Comparison of ENCODE assay signal across 1 cellular context in the genomic region with DNA sequence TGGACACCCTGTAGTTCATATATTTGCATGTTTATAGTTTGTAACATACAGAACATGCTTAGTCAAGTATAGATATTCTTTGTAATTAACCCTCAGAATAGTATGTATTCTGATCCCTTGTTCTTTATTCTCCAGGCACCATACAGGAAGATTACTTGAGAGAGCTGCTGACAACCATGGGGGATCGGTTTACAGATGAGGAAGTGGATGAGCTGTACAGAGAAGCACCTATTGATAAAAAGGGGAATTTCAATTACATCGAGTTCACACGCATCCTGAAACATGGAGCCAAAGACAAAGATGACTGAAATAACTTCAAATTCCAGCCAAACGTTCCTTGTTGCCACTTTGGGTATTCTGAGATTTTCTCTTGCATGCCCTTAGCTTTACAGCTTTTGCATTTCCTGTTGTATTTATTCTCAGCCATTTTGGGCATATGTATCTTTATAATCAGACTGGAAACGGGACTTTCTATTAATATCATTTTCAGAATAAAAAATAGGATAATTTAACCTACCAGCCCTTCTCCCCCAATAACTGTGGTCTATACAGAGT.
TF ChIP-seq lines count a peak whose summit lies in the region.

No MANE protein-coding gene starts in this region.

TF ChIP-seq in HepG2, 621 proteins besides CTCF, POLR2A, EP300 and RAD21:
- TF ChIP-seq, protein P1, sequence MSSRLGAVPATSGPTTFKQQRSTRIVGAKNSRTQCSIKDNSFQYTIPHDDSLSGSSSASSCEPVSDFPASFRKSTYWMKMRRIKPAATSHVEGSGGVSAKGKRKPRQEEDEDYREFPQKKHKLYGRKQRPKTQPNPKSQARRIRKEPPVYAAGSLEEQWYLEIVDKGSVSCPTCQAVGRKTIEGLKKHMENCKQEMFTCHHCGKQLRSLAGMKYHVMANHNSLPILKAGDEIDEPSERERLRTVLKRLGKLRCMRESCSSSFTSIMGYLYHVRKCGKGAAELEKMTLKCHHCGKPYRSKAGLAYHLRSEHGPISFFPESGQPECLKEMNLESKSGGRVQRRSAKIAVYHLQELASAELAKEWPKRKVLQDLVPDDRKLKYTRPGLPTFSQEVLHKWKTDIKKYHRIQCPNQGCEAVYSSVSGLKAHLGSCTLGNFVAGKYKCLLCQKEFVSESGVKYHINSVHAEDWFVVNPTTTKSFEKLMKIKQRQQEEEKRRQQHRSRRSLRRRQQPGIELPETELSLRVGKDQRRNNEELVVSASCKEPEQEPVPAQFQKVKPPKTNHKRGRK (CRISPR knock-in tag; IDR thresholded peaks at IDR 0.05), result no peak
- no peak for TF ChIP-seq GZF1 (CRISPR knock-in tag; IDR thresholded peaks at IDR 0.05)
- TF ChIP-seq ZNF232 (CRISPR knock-in tag; IDR thresholded peaks at IDR 0.05; ENCODE audit: borderline replicate concordance), result no peak
- TF ChIP-seq ELF4 (CRISPR knock-in tag; IDR thresholded peaks at IDR 0.05; ENCODE audit: borderline replicate concordance), result no peak
- TF ChIP-seq ZNF589 (CRISPR knock-in tag; conservative IDR thresholded peaks at IDR 0.05), result no peak
- TF ChIP-seq JARID2 (CRISPR knock-in tag; IDR thresholded peaks at IDR 0.05; ENCODE audit: insufficient replicate concordance), result no peak
- no peak for TF ChIP-seq ZNF441 (CRISPR knock-in tag; IDR thresholded peaks at IDR 0.05; ENCODE audit: borderline replicate concordance)
- no peak for TF ChIP-seq GATAD1 (CRISPR knock-in tag; IDR thresholded peaks at IDR 0.05)
- TF ChIP-seq ZNF724P (CRISPR knock-in tag; IDR thresholded peaks at IDR 0.05; ENCODE audit: borderline replicate concordance), result no peak
- no peak for TF ChIP-seq MAFG (CRISPR knock-in tag; IDR thresholded peaks at IDR 0.05)
- TF ChIP-seq, protein P2, sequence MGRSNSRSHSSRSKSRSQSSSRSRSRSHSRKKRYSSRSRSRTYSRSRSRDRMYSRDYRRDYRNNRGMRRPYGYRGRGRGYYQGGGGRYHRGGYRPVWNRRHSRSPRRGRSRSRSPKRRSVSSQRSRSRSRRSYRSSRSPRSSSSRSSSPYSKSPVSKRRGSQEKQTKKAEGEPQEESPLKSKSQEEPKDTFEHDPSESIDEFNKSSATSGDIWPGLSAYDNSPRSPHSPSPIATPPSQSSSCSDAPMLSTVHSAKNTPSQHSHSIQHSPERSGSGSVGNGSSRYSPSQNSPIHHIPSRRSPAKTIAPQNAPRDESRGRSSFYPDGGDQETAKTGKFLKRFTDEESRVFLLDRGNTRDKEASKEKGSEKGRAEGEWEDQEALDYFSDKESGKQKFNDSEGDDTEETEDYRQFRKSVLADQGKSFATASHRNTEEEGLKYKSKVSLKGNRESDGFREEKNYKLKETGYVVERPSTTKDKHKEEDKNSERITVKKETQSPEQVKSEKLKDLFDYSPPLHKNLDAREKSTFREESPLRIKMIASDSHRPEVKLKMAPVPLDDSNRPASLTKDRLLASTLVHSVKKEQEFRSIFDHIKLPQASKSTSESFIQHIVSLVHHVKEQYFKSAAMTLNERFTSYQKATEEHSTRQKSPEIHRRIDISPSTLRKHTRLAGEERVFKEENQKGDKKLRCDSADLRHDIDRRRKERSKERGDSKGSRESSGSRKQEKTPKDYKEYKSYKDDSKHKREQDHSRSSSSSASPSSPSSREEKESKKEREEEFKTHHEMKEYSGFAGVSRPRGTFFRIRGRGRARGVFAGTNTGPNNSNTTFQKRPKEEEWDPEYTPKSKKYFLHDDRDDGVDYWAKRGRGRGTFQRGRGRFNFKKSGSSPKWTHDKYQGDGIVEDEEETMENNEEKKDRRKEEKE (IDR thresholded peaks at IDR 0.05), result no peak
- TF ChIP-seq YEATS4 (CRISPR knock-in tag; IDR thresholded peaks at IDR 0.05; ENCODE audit: borderline replicate concordance), result no peak
- TF ChIP-seq, protein P3, sequence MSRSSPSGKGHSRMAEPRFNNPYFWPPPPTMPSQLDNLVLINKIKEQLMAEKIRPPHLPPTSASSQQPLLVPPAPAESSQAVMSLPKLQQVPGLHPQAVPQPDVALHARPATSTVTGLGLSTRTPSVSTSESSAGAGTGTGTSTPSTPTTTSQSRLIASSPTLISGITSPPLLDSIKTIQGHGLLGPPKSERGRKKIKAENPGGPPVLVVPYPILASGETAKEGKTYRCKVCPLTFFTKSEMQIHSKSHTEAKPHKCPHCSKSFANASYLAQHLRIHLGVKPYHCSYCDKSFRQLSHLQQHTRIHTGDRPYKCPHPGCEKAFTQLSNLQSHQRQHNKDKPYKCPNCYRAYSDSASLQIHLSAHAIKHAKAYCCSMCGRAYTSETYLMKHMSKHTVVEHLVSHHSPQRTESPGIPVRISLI (CRISPR knock-in tag; IDR thresholded peaks at IDR 0.05; ENCODE audit: borderline replicate concordance), result no peak
- TF ChIP-seq, protein P4, sequence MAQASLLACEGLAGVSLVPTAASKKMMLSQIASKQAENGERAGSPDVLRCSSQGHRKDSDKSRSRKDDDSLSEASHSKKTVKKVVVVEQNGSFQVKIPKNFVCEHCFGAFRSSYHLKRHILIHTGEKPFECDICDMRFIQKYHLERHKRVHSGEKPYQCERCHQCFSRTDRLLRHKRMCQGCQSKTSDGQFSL (CRISPR knock-in tag; IDR thresholded peaks at IDR 0.05), result no peak
- TF ChIP-seq EED (CRISPR knock-in tag; IDR thresholded peaks at IDR 0.05), result no peak
- TF ChIP-seq ZNF670 (CRISPR knock-in tag; IDR thresholded peaks at IDR 0.05; ENCODE audit: borderline replicate concordance), result no peak
- TF ChIP-seq, protein P5, sequence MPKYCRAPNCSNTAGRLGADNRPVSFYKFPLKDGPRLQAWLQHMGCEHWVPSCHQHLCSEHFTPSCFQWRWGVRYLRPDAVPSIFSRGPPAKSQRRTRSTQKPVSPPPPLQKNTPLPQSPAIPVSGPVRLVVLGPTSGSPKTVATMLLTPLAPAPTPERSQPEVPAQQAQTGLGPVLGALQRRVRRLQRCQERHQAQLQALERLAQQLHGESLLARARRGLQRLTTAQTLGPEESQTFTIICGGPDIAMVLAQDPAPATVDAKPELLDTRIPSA (CRISPR knock-in tag; IDR thresholded peaks at IDR 0.05; ENCODE audit: borderline replicate concordance), result no peak
- no peak for TF ChIP-seq ZNF343 (CRISPR knock-in tag; IDR thresholded peaks at IDR 0.05)
